ENCODE assay signal across 1 cellular context in genomic region chr19:35566738-35567137, GRCh38.
TF ChIP-seq lines count a peak whose summit lies in the region.

No MANE protein-coding gene starts in this region.

TF ChIP-seq in K562, 482 proteins besides CTCF, POLR2A, EP300 and RAD21:
- peak; percentile 64 for TF ChIP-seq CEBPB (tag; IDR thresholded peaks at IDR 0.05)
- no peak for TF ChIP-seq ZNF324 (CRISPR knock-in tag; IDR thresholded peaks at IDR 0.05)
- TF ChIP-seq HDAC2 (IDR thresholded peaks at IDR 0.05) = no peak
- TF ChIP-seq, protein P1, sequence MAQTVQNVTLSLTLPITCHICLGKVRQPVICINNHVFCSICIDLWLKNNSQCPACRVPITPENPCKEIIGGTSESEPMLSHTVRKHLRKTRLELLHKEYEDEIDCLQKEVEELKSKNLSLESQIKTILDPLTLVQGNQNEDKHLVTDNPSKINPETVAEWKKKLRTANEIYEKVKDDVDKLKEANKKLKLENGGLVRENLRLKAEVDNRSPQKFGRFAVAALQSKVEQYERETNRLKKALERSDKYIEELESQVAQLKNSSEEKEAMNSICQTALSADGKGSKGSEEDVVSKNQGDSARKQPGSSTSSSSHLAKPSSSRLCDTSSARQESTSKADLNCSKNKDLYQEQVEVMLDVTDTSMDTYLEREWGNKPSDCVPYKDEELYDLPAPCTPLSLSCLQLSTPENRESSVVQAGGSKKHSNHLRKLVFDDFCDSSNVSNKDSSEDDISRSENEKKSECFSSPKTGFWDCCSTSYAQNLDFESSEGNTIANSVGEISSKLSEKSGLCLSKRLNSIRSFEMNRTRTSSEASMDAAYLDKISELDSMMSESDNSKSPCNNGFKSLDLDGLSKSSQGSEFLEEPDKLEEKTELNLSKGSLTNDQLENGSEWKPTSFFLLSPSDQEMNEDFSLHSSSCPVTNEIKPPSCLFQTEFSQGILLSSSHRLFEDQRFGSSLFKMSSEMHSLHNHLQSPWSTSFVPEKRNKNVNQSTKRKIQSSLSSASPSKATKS (CRISPR knock-in tag; IDR thresholded peaks at IDR 0.05) = no peak
- no peak for TF ChIP-seq CEBPG (CRISPR knock-in tag; IDR thresholded peaks at IDR 0.05)
- peak; percentile 52 to 66 for TF ChIP-seq CEBPG (tag; conservative IDR thresholded peaks at IDR 0.05 in 1 of 2, IDR thresholded peaks at IDR 0.05 in 1 of 2)
